ENCODE assay signal across 7 cellular contexts in the genomic region with DNA sequence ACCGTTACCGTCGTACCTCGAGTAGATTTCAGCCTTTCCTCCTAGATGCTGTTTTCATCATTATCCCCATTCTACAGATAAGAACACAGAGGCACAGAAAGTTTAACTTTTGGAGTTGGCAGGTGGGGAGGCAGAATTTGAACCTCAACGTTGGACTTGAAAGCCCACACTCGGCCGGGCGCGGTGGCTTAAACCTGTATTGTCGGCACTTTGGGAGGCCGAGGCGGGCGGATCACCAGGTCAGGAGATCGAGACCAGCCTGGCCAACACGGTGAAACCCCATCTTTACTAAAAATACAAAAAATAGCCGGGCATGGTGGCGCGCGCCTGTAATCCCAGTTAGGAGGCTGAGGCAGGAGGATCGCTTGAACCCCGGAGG. TPM values are rescaled to one million over a fixed set of nuclear protein-coding genes. Genes with fewer than 3 reads are reported as not detected.
A peak's percentile ranks its signal among the peaks of the same experiment; 100 is the strongest.
DNase-seq lines count a peak whose midpoint lies in the region; FAIRE-seq and TF ChIP-seq lines count a peak whose summit lies in the region.

No MANE protein-coding gene starts in this region.

- peak overlapping the region; percentile 76 for H3K27ac ChIP-seq in HL-60 (replicated peaks)
- H3K27ac ChIP-seq in stomach smooth muscle (ENCODE audit: low read length): peak overlapping the region; percentile 82

- no peak for FAIRE-seq in H54 (lab: Jason Lieb, UNC)

- H3K9ac ChIP-seq in adipocyte (ENCODE audit: low read length) (peak overlapping the region; percentile 84), stomach smooth muscle (ENCODE audit: low read length in 2 of 2) (peak overlapping the region; percentile 76)

- no peak for TF ChIP-seq POLR2A in H54 (IDR thresholded peaks at IDR 0.05; ENCODE audit: low read depth, low read length)

- no peaks in the 10 kb centered on the region for H3K36me3 ChIP-seq in adipocyte (ENCODE audit: control insufficient read depth, insufficient read depth, low read length, severe bottlenecking)
- no peaks in the 10 kb centered on the region for H3K36me3 ChIP-seq in kidney epithelial cell (ENCODE audit: control insufficient read depth, insufficient read depth, low read length)
- no peaks in the 10 kb centered on the region for H3K36me3 ChIP-seq in stomach smooth muscle (ENCODE audit: control insufficient read depth in 2 of 2, insufficient read depth in 2 of 2, low read length in 2 of 2)

- H3K9me3 ChIP-seq in adipocyte (ENCODE audit: control insufficient read depth, low read length) (peaks cover 8% of the 10 kb centered on the region), stomach smooth muscle (ENCODE audit: control insufficient read depth in 2 of 2, low read length in 2 of 2) (peaks cover 0 to 8% of the 10 kb centered on the region in 2 donors)

- H3K27me3 ChIP-seq in HL-60 (ENCODE audit: insufficient read depth, poor library complexity, severe bottlenecking) (no peaks in the 10 kb centered on the region), adipocyte (replicated peaks; ENCODE audit: control insufficient read depth, insufficient read depth, low read length) (no peaks in the 10 kb centered on the region), kidney epithelial cell (ENCODE audit: control insufficient read depth, insufficient read depth, low read length) (no peaks in the 10 kb centered on the region), stomach smooth muscle (ENCODE audit: control insufficient read depth in 1 of 2, insufficient read depth in 2 of 2, low read length in 2 of 2) (no peaks in the 10 kb centered on the region)

- no peak for DNase-seq in HL-60 (ENCODE audit: low read depth in 1 of 2, low spot score in 1 of 2)
- no peak for DNase-seq in adipocyte (ENCODE audit: low read depth)
- no peak for DNase-seq in kidney epithelial cell (ENCODE audit: low read depth)
- no peak for DNase-seq in H54 (ENCODE audit: insufficient read length, low spot score)
- DNase-seq in SK-N-DZ (ENCODE audit: low spot score): no peak
- DNase-seq in NCI-H1694 (lab: John Stamatoyannopoulos, UW): no peak

- H3K4me3 ChIP-seq in HL-60 (replicated peaks; ENCODE audit: insufficient read depth, low read length): peak overlapping the region; percentile 48
- peak overlapping the region; percentile 78 for H3K4me3 ChIP-seq in adipocyte (ENCODE audit: low read length)
- peak overlapping the region; percentile 43 for H3K4me3 ChIP-seq in kidney epithelial cell (ENCODE audit: low read depth, low read length)
- peak overlapping the region; percentile 65 to 75 for H3K4me3 ChIP-seq in stomach smooth muscle (ENCODE audit: low read length in 2 of 2)

- TF ChIP-seq CTCF in HL-60 (IDR thresholded peaks at IDR 0.05; ENCODE audit: insufficient read depth, low read length) (no peak), kidney epithelial cell (IDR thresholded peaks at IDR 0.05; ENCODE audit: insufficient read depth, low read length, poor library complexity, severe bottlenecking) (no peak)

- H3K4me1 ChIP-seq in adipocyte (ENCODE audit: control insufficient read depth, insufficient read depth, low read length) (peaks cover 32% of the 10 kb centered on the region), stomach smooth muscle (ENCODE audit: control insufficient read depth, insufficient read depth, low read length) (peaks cover 15% of the 10 kb centered on the region)

RNA-seq across cellular contexts. Expression of gene CATIP, which starts 11.5 kb away (rescaled TPM):
- not detected in 2 replicates for total RNA-seq in kidney epithelial cell
- polyA plus RNA-seq in SK-N-DZ (2014; cell fraction: cytosol; rRNA removed): not detected in 2 replicates
- polyA plus RNA-seq in SK-N-DZ (2014; cell fraction: nucleus; rRNA removed): not detected in 2 replicates

RNA-seq across cellular contexts. Expression of gene SLC11A1, which starts 13.9 kb away (rescaled TPM):
- total RNA-seq in kidney epithelial cell: 0.21 TPM in 1 of 2 replicates, not detected in the other
- polyA plus RNA-seq in SK-N-DZ (2014; cell fraction: cytosol; rRNA removed): not detected in 2 replicates
- polyA plus RNA-seq in SK-N-DZ (2014; cell fraction: nucleus; rRNA removed): not detected in 2 replicates

RNA-seq across cellular contexts. Expression of gene CTDSP1, which starts 31.5 kb away (rescaled TPM):
- 37.8 and 53.6 TPM in 2 replicates for total RNA-seq in kidney epithelial cell
- polyA plus RNA-seq in SK-N-DZ (2014; cell fraction: cytosol; rRNA removed): 22.6 and 32.1 TPM in 2 replicates
- polyA plus RNA-seq in SK-N-DZ (2014; cell fraction: nucleus; rRNA removed): 24.2 and 27.6 TPM in 2 replicates

RNA-seq across cellular contexts. Expression of gene VIL1, which starts 50.8 kb away (rescaled TPM):
- not detected in 2 replicates for total RNA-seq in kidney epithelial cell
- 0.03 and 0.73 TPM in 2 replicates for polyA plus RNA-seq in SK-N-DZ (2014; cell fraction: cytosol; rRNA removed)
- 0.44 and 0.84 TPM in 2 replicates for polyA plus RNA-seq in SK-N-DZ (2014; cell fraction: nucleus; rRNA removed)
